ENCODE assay signal across 36 cellular contexts in genomic region chr15:79479616-79480015, GRCh38. TPM values are rescaled to one million over a fixed set of nuclear protein-coding genes. Genes with fewer than 3 reads are reported as not detected.
A peak's percentile ranks its signal among the peaks of the same experiment; 100 is the strongest.
DNase-seq lines count a peak whose midpoint lies in the region; ATAC-seq, FAIRE-seq and TF ChIP-seq lines count a peak whose summit lies in the region.
"Had no signal": no experiment of that assay in that cellular context is flagged by ENCODE, and none has a peak within 500 bp of the region (broad histone marks: within the 10 kb centered on the region; RNA-seq: fewer than 3 reads in every experiment).

No MANE protein-coding gene starts in this region.

- H3K36me3 ChIP-seq in WERI-Rb-1 (no peaks in the 10 kb centered on the region), bronchial epithelial cell (ENCODE audit: control insufficient read depth, insufficient read depth, low read length) (no peaks in the 10 kb centered on the region), esophagus muscularis mucosa (no peaks in the 10 kb centered on the region)
- H3K36me3 ChIP-seq: BE2C; BLaER1; BLaER1 treated with 17β-estradiol and CSF1 and Interleukin-3, amounts not matched to agents 10 nM and 100 nM had no signal

- no peak for TF ChIP-seq CTCF in WERI-Rb-1 (IDR thresholded peaks at IDR 0.05; ENCODE audit: low read depth, low read length)
- TF ChIP-seq CTCF in bronchial epithelial cell (IDR thresholded peaks at IDR 0.05; ENCODE audit: insufficient read depth, low read length, severe bottlenecking), result no peak
- no peak for TF ChIP-seq CTCF in esophagus muscularis mucosa (IDR thresholded peaks at IDR 0.05)
- no peak for TF ChIP-seq CTCF in glutamatergic neuron (IDR thresholded peaks at IDR 0.05; ENCODE audit: partially characterized antibody, unreplicated experiment)

- H3K36me3 Mint-ChIP-seq in activated CD4-positive, alpha-beta T cell treated with anti-CD3 and anti-CD28 coated beads, Interleukin-2, amount 10 ng/mL, durations not matched to agents 24 days and 14 days (ENCODE audit: low read depth), result no peaks in the 10 kb centered on the region
- H3K36me3 Mint-ChIP-seq in glutamatergic neuron (ENCODE audit: unreplicated experiment), result peaks cover 14% of the 10 kb centered on the region
- H3K36me3 Mint-ChIP-seq in activated naive CD8-positive, alpha-beta T cell treated with anti-CD3 and anti-CD28 coated beads, Interleukin-2, amount 50 U/mL, for 24 hours (ENCODE audit: low read depth), result no peaks in the 10 kb centered on the region
- H3K36me3 Mint-ChIP-seq: CD14-positive monocyte; CD4-positive, alpha-beta memory T cell; CD4-positive, CD25-positive, alpha-beta regulatory T cell; CD8-positive, alpha-beta T cell had no signal

- H3K9me3 ChIP-seq in WERI-Rb-1 (ENCODE audit: severe bottlenecking) (no peaks in the 10 kb centered on the region), esophagus muscularis mucosa (no peaks in the 10 kb centered on the region)
- H3K9me3 ChIP-seq: A549; BE2C; BLaER1; BLaER1 treated with 17β-estradiol and CSF1 and Interleukin-3, amounts not matched to agents 10 nM and 100 nM; Caco-2 had no signal

- H3K4me1 Mint-ChIP-seq in activated CD4-positive, alpha-beta T cell treated with anti-CD3 and anti-CD28 coated beads, Interleukin-2, amount 10 ng/mL, durations not matched to agents 24 days and 14 days, result no peaks in the 10 kb centered on the region
- H3K4me1 Mint-ChIP-seq in glutamatergic neuron (ENCODE audit: low read depth, unreplicated experiment), result no peaks in the 10 kb centered on the region
- peaks cover 4% of the 10 kb centered on the region for H3K4me1 Mint-ChIP-seq in activated naive CD8-positive, alpha-beta T cell treated with anti-CD3 and anti-CD28 coated beads, Interleukin-2, amount 50 U/mL, for 24 hours
- H3K4me1 Mint-ChIP-seq: B cell, CD14-positive monocyte had no signal

- no peak for TF ChIP-seq EP300 in esophagus muscularis mucosa (IDR thresholded peaks at IDR 0.05)

- no peaks in the 10 kb centered on the region for H3K4me1 ChIP-seq in esophagus muscularis mucosa
- H3K4me1 ChIP-seq: A549; BE2C; BLaER1; BLaER1 treated with 17β-estradiol and CSF1 and Interleukin-3, amounts not matched to agents 10 nM and 100 nM; Caco-2 had no signal

- intact Hi-C loops in activated CD4-positive, alpha-beta T cell treated with anti-CD3 and anti-CD28 coated beads, Interleukin-2, amount 10 ng/mL, durations not matched to agents 24 days and 14 days (cut with micrococcal nuclease), result no loop called here
- intact Hi-C loops in esophagus muscularis mucosa (cut with DNase I), result no loop called here

- H3K9me3 Mint-ChIP-seq in activated CD4-positive, alpha-beta T cell treated with anti-CD3 and anti-CD28 coated beads, Interleukin-2, amount 10 ng/mL, durations not matched to agents 24 days and 14 days, result no peaks in the 10 kb centered on the region
- H3K9me3 Mint-ChIP-seq in glutamatergic neuron (ENCODE audit: unreplicated experiment), result no peaks in the 10 kb centered on the region
- no peaks in the 10 kb centered on the region for H3K9me3 Mint-ChIP-seq in activated naive CD8-positive, alpha-beta T cell treated with anti-CD3 and anti-CD28 coated beads, Interleukin-2, amount 50 U/mL, for 24 hours
- H3K9me3 Mint-ChIP-seq: CD4-positive, alpha-beta memory T cell; CD4-positive, alpha-beta T cell had no signal

- ATAC-seq in GM21515 (IDR thresholded peaks at IDR 0.05; ENCODE audit: unreplicated experiment), result no peak
- ATAC-seq in activated naive CD8-positive, alpha-beta T cell treated with anti-CD3 and anti-CD28 coated beads, Interleukin-2, amount 50 U/mL, for 24 hours, result no peak
- ATAC-seq: A549; CD8-positive, alpha-beta T cell had no signal

- 84% methylated on average over 2 of the region's 2 CpGs for WGBS in esophagus muscularis mucosa

- H3K27ac ChIP-seq in WERI-Rb-1, result 0 out of 2 replicates have a peak overlapping the region, but pooled peaks have one; percentile 12
- H3K27ac ChIP-seq in esophagus muscularis mucosa (replicated peaks in 1 of 4), result no peak overlapping the region
- H3K27ac ChIP-seq: 22Rv1; A549; BLaER1; BLaER1 treated with 17β-estradiol and CSF1 and Interleukin-3, amounts not matched to agents 10 nM and 100 nM; C4-2B had no signal

- TF ChIP-seq POLR2A in esophagus muscularis mucosa (IDR thresholded peaks at IDR 0.05; ENCODE audit: low read depth), result no peak

- H3K27ac Mint-ChIP-seq in activated CD4-positive, alpha-beta T cell treated with anti-CD3 and anti-CD28 coated beads, Interleukin-2, amount 10 ng/mL, durations not matched to agents 24 days and 14 days, result no peak overlapping the region
- H3K27ac Mint-ChIP-seq in glutamatergic neuron (ENCODE audit: unreplicated experiment), result no peak overlapping the region
- no peak overlapping the region for H3K27ac Mint-ChIP-seq in activated naive CD8-positive, alpha-beta T cell treated with anti-CD3 and anti-CD28 coated beads, Interleukin-2, amount 50 U/mL, for 24 hours
- H3K27ac Mint-ChIP-seq: B cell; CD4-positive, alpha-beta memory T cell; CD4-positive, alpha-beta T cell; CD4-positive, CD25-positive, alpha-beta regulatory T cell; CD8-positive, alpha-beta T cell had no signal

- H3K27me3 ChIP-seq in WERI-Rb-1 (ENCODE audit: insufficient read depth, low read depth, severe bottlenecking) (no peaks in the 10 kb centered on the region), bronchial epithelial cell (ENCODE audit: control insufficient read depth, insufficient read depth, low read length) (no peaks in the 10 kb centered on the region), esophagus muscularis mucosa (no peaks in the 10 kb centered on the region)
- H3K27me3 ChIP-seq: BE2C; BLaER1; BLaER1 treated with 17β-estradiol and CSF1 and Interleukin-3, amounts not matched to agents 10 nM and 100 nM had no signal

- peaks cover 12% of the 10 kb centered on the region for H3K27me3 Mint-ChIP-seq in activated CD4-positive, alpha-beta T cell treated with anti-CD3 and anti-CD28 coated beads, Interleukin-2, amount 10 ng/mL, durations not matched to agents 24 days and 14 days
- peaks cover 2% of the 10 kb centered on the region for H3K27me3 Mint-ChIP-seq in glutamatergic neuron (ENCODE audit: unreplicated experiment)
- peaks cover 6% of the 10 kb centered on the region for H3K27me3 Mint-ChIP-seq in activated naive CD8-positive, alpha-beta T cell treated with anti-CD3 and anti-CD28 coated beads, Interleukin-2, amount 50 U/mL, for 24 hours

- H3K4me3 Mint-ChIP-seq in activated CD4-positive, alpha-beta T cell treated with anti-CD3 and anti-CD28 coated beads, Interleukin-2, amount 10 ng/mL, durations not matched to agents 24 days and 14 days, result no peak overlapping the region
- H3K4me3 Mint-ChIP-seq in glutamatergic neuron (ENCODE audit: unreplicated experiment), result no peak overlapping the region
- no peak overlapping the region for H3K4me3 Mint-ChIP-seq in activated naive CD8-positive, alpha-beta T cell treated with anti-CD3 and anti-CD28 coated beads, Interleukin-2, amount 50 U/mL, for 24 hours
- H3K4me3 Mint-ChIP-seq: B cell; CD4-positive, alpha-beta memory T cell; CD4-positive, alpha-beta T cell; CD4-positive, CD25-positive, alpha-beta regulatory T cell; CD8-positive, alpha-beta memory T cell; CD8-positive, alpha-beta T cell had no signal

- H3K4me3 ChIP-seq in WERI-Rb-1 (ENCODE audit: low read depth, low read length) (no peak overlapping the region), bronchial epithelial cell (ENCODE audit: low read depth, low read length) (no peak overlapping the region), esophagus muscularis mucosa (no peak overlapping the region)
- H3K4me3 ChIP-seq: A549; BLaER1; BLaER1 treated with 17β-estradiol and CSF1 and Interleukin-3, amounts not matched to agents 10 nM and 100 nM had no signal

- peak; percentile 19 for DNase-seq in activated CD4-positive, alpha-beta T cell treated with anti-CD3 and anti-CD28 coated beads, Interleukin-2, amount 10 ng/mL, durations not matched to agents 24 days and 14 days
- no peak for DNase-seq in activated CD4-positive, alpha-beta T cell treated with anti-CD3 and anti-CD28 coated beads, Interleukin-2, amount 50 U/mL, for 1 hour
- DNase-seq in WERI-Rb-1 (no peak), bronchial epithelial cell (ENCODE audit: low read depth) (no peak), esophagus muscularis mucosa (ENCODE audit: extremely low spot score) (peak; percentile 90), glutamatergic neuron (no peak)
- DNase-seq in activated naive CD8-positive, alpha-beta T cell treated with anti-CD3 and anti-CD28 coated beads, Interleukin-2, amount 50 U/mL, for 24 hours, result no peak
- DNase-seq: 8988T; ACHN; AML-193; BE2C; C1 segment of cervical spinal cord; Caco-2; Calu3; CD4-positive, alpha-beta memory T cell; CD4-positive, alpha-beta T cell; CD4-positive, CD25-positive, alpha-beta regulatory T cell; CD8-positive, alpha-beta memory T cell; CD8-positive, alpha-beta T cell; COR-L47; DMS 273 treated with DMSO at 0.1 percent for 48 hours; DMS153; DMS53; DMS79; DMS79 treated with DMSO at 0.1 percent for 48 hours; DND-41; EL had no signal

- FAIRE-seq in bronchial epithelial cell (lab: Jason Lieb, UNC), result peak; percentile 36
- FAIRE-seq: A204.1, A549 had no signal

RNA-seq across cellular contexts. Expression of gene MINAR1, which starts 47.5 kb away (rescaled TPM):
- 0.64 and 0.65 TPM in 2 replicates for total RNA-seq in activated CD4-positive, alpha-beta T cell treated with anti-CD3 and anti-CD28 coated beads, Interleukin-2, amount 10 ng/mL, durations not matched to agents 24 days and 14 days
- total RNA-seq in bronchial epithelial cell (0.26 and 0.53 TPM in 2 replicates), esophagus muscularis mucosa (under 1 TPM; 0.13 to 0.75 (median 0.46) TPM), glutamatergic neuron (ENCODE audit: unreplicated experiment) (8.5 TPM)

Comparison
In these comparisons a context has a peak if more than half of its experiments do, and no peak if none do; other contexts are left out.
1. DNase-seq: peak in activated CD4-positive, alpha-beta T cell treated with anti-CD3 and anti-CD28 coated beads, Interleukin-2, amount 10 ng/mL, durations not matched to agents 24 days and 14 days (single experiment) and esophagus muscularis mucosa (single experiment); none in activated CD4-positive, alpha-beta T cell treated with anti-CD3 and anti-CD28 coated beads, Interleukin-2, amount 50 U/mL, for 1 hour (single experiment), WERI-Rb-1 (single experiment), bronchial epithelial cell (single experiment), glutamatergic neuron (single experiment) and activated naive CD8-positive, alpha-beta T cell treated with anti-CD3 and anti-CD28 coated beads, Interleukin-2, amount 50 U/mL, for 24 hours (single experiment).